ENCODE assay signal across 8 cellular contexts in the genomic region with DNA sequence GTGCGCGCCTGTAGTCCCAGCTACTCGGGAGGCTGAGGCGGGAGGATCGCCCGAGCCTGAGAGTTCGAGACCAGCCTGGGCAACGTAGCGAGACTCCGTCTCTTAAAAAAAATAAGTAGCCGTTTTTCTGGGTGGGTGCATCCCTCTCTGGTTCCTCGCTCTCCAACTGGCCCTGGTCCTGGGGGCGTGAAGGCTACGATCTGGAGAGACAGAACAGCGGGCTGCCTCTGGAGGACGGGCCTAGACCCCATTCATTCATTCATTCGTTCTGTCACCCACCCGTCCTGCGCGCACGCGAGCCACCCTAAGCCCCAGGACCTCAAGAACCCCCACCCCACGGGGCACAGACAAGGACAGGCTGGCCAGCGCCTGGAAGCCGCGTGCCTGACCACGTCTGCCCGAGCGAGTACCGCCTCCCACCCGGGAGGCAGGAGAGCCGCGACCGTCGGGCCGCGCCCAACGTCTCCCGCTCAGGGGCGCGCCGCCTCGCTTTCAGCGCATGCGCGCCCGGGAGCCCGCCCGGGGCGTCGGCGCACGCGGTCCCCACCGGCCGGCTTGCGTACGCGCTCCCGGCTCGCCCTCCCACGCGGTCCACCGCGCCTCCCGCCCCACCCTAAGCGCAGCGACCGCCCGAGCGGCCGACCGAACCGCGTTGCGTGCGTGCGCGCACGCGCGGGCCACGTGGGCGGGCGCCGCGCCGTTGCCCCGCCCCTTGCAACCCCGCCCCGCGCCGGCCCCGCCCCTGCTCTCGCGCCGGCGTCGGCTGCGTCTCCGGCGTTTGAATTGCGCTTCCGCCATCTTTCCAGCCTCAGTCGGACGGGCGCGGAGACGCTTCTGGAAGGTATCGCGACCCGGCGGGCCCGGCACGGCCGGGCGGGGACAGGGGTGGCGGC. TPM values are rescaled to one million over a fixed set of nuclear protein-coding genes. Genes with fewer than 3 reads are reported as not detected.
DNase-seq lines count a peak whose midpoint lies in the region; ATAC-seq and TF ChIP-seq lines count a peak whose summit lies in the region.

A gene (plus strand): TSS at position 781 of the 893 bp plus-strand sequence. CDS start 528 bp downstream, outside the sequence.

- H3K27ac ChIP-seq in prostate gland, result peak within 1 kb of the TSS; percentile 79 to 91

- peak; percentile 40 for TF ChIP-seq POLR2A in prostate gland (IDR thresholded peaks at IDR 0.05)

- no peaks in the 10 kb centered on the region for H3K4me1 ChIP-seq in prostate gland (replicated peaks)

- H3K36me3 ChIP-seq in prostate gland, result peaks cover 0 to 16% of the 10 kb centered on the region in 2 donors

- in situ Hi-C loops in GM13976 (cut with MboI; ENCODE audit: low sequenced_read_pairs, unreplicated experiment), result no loop called here

- no peaks in the 10 kb centered on the region for H3K9me3 Mint-ChIP-seq in T-helper 1 cell treated with Interleukin-12 subunit alpha and Interleukin-12 subunit beta and Interleukin-4 antibody, amounts not matched to agents 30 μg/mL and 1 μg/mL, for 36 hours

- 5% methylated on average over 95 of the region's 118 CpGs for WGBS in prostate gland

- no peaks in the 10 kb centered on the region for H3K27me3 ChIP-seq in prostate gland (replicated peaks; ENCODE audit: insufficient read depth)

- intact Hi-C loops in left cardiac atrium (cut with DNase I), result loop anchor here in 1 of 2 donors (5.0 kb wide), 1 partner anchor 34 kb away; a partner anchor contains a TSS
- intact Hi-C loops in prostate gland (cut with DNase I), result loop anchor here (2.0 kb wide), 1 partner anchor 33 kb away; a partner anchor contains a TSS

- H3K9me3 ChIP-seq in prostate gland, result no peaks in the 10 kb centered on the region

- peaks cover 47% of the 10 kb centered on the region for H3K4me1 Mint-ChIP-seq in T-helper 1 cell treated with Interleukin-12 subunit alpha and Interleukin-12 subunit beta and Interleukin-4 antibody, amounts not matched to agents 30 μg/mL and 1 μg/mL, for 36 hours (ENCODE audit: low read depth)

- TF ChIP-seq CTCF in GM13976 (IDR thresholded peaks at IDR 0.05; ENCODE audit: borderline replicate concordance, control extremely low read depth, extremely low read depth, insufficient read depth, missing control alignments) (no peak), prostate gland (IDR thresholded peaks at IDR 0.05) (peak in 1 of 4 experiments; percentile 22)

- DNase-seq in GM13976 (ENCODE audit: low spot score) (peak; percentile 99), NCI-H1694 (lab: John Stamatoyannopoulos, UW) (peak; percentile 54), amniotic stem cell (lab: John Stamatoyannopoulos, UW) (peak; percentile 83), left cardiac atrium (peak; percentile 95), prostate gland (ENCODE audit: low spot score) (peak; percentile 87), ureter (ENCODE audit: low spot score) (peak; percentile 92)

- peak within 1 kb of the TSS; percentile 95 for H3K4me3 Mint-ChIP-seq in T-helper 1 cell treated with Interleukin-12 subunit alpha and Interleukin-12 subunit beta and Interleukin-4 antibody, amounts not matched to agents 30 μg/mL and 1 μg/mL, for 36 hours

- H3K36me3 Mint-ChIP-seq in T-helper 1 cell treated with Interleukin-12 subunit alpha and Interleukin-12 subunit beta and Interleukin-4 antibody, amounts not matched to agents 30 μg/mL and 1 μg/mL, for 36 hours (ENCODE audit: low read depth), result peaks cover 37% of the 10 kb centered on the region

- peak within 1 kb of the TSS; percentile 83 to 95 for H3K4me3 ChIP-seq in prostate gland

- ATAC-seq in HG02870 (IDR thresholded peaks at IDR 0.05; ENCODE audit: unreplicated experiment) (peak; percentile 52), left cardiac atrium (peak; percentile 89 to 94)

- H3K27me3 Mint-ChIP-seq in T-helper 1 cell treated with Interleukin-12 subunit alpha and Interleukin-12 subunit beta and Interleukin-4 antibody, amounts not matched to agents 30 μg/mL and 1 μg/mL, for 36 hours (ENCODE audit: low read depth), result no peaks in the 10 kb centered on the region

- peak within 1 kb of the TSS; percentile 96 for H3K27ac Mint-ChIP-seq in T-helper 1 cell treated with Interleukin-12 subunit alpha and Interleukin-12 subunit beta and Interleukin-4 antibody, amounts not matched to agents 30 μg/mL and 1 μg/mL, for 36 hours

RNA-seq across cellular contexts. Expression of the gene that starts here (rescaled TPM):
- 100 to 1,000 TPM; 306 to 467 TPM for total RNA-seq in left cardiac atrium
- total RNA-seq in prostate gland, result 100 to 1,000 TPM; 131 to 220 TPM
- 493 TPM for total RNA-seq in ureter

Comparison
In these comparisons a context has a peak if more than half of its experiments do, and no peak if none do; other contexts are left out.
1. Peak in every context shown above with its lines: DNase-seq, ATAC-seq, H3K4me3 ChIP-seq and H3K27ac ChIP-seq.